ENCODE assay signal across 8 cellular contexts in genomic region chr1:75615664-75616435, GRCh38. TPM values are rescaled to one million over a fixed set of nuclear protein-coding genes. Genes with fewer than 3 reads are reported as not detected.
A peak's percentile ranks its signal among the peaks of the same experiment; 100 is the strongest.
DNase-seq lines count a peak whose midpoint lies in the region; ATAC-seq and TF ChIP-seq lines count a peak whose summit lies in the region.

No MANE protein-coding gene starts in this region.

- TF ChIP-seq CTCF in A673 (conservative IDR thresholded peaks at IDR 0.05; ENCODE audit: low read depth, low read length) = no peak
- no peak for TF ChIP-seq CTCF in KMS-11 (conservative IDR thresholded peaks at IDR 0.05; ENCODE audit: low read depth, low read length)
- no peak for TF ChIP-seq CTCF in foreskin fibroblast (IDR thresholded peaks at IDR 0.05; ENCODE audit: low read depth, low read length)
- no peak for TF ChIP-seq CTCF in neural progenitor cell (IDR thresholded peaks at IDR 0.05)

- H2AFZ ChIP-seq in KMS-11 (ENCODE audit: low read depth) = peak overlapping the region; percentile 76
- peak overlapping the region; percentile 83 for H2AFZ ChIP-seq in neural progenitor cell (replicated peaks)

- peaks cover 18% of the 10 kb centered on the region for H3F3A ChIP-seq in neural progenitor cell (ENCODE audit: low read depth)

- CTCF ChIA-PET in A673 (lab: Charles Lee) = no interaction called here

- POLR2A ChIA-PET in A673 (lab: Charles Lee; ENCODE audit: low non-redundant PET) = interaction anchor here (0.6 to 0.7 kb wide), 2 partner anchors 77 to 1546 kb away, joined by 4 to 14 read pairs; no protein-coding TSS in a partner anchor

- no peak overlapping the region for H3K27ac Mint-ChIP-seq in activated T-helper 1 cell treated with anti-CD3 and anti-CD28 coated beads, Interleukin-12 subunit alpha, Interleukin-12 subunit beta, Interleukin-2, Interleukin-4 antibody, amounts not matched to agents 30 ng/mL and 10 ng/mL and 1 ng/mL, durations not matched to agents 14 hours and 24 hours and 36 hours
- H3K27ac Mint-ChIP-seq in neural progenitor cell = no peak overlapping the region

- H3K36me3 ChIP-seq in A673 (ENCODE audit: insufficient read depth, low read length, poor library complexity, severe bottlenecking) (no peaks in the 10 kb centered on the region), KMS-11 (ENCODE audit: insufficient read depth) (no peaks in the 10 kb centered on the region), neural progenitor cell (no peaks in the 10 kb centered on the region)

- H3K27ac ChIP-seq in A673 (ENCODE audit: low read depth, low read length, poor library complexity, severe bottlenecking) (no peak overlapping the region), KMS-11 (no peak overlapping the region), neural progenitor cell (no peak overlapping the region)

- no peaks in the 10 kb centered on the region for H3K79me2 ChIP-seq in KMS-11 (ENCODE audit: insufficient read depth, low read depth)
- no peaks in the 10 kb centered on the region for H3K79me2 ChIP-seq in neural progenitor cell (ENCODE audit: low read depth)

- H3K4me1 ChIP-seq in A673 (ENCODE audit: insufficient read depth, low read length, poor library complexity, severe bottlenecking) (no peaks in the 10 kb centered on the region), KMS-11 (ENCODE audit: low read depth, poor library complexity, severe bottlenecking) (peaks cover 5% of the 10 kb centered on the region), neural progenitor cell (peaks cover 10% of the 10 kb centered on the region)

- H3K9ac ChIP-seq in KMS-11 = no peak overlapping the region
- H3K9ac ChIP-seq in neural progenitor cell = no peak overlapping the region

- DNase-seq in A673 (ENCODE audit: low spot score) = peak; percentile 56
- no peak for DNase-seq in activated T-helper 1 cell treated with anti-CD3 and anti-CD28 coated beads, Interleukin-12 subunit alpha, Interleukin-12 subunit beta, Interleukin-2, Interleukin-4 antibody, amounts not matched to agents 30 ng/mL and 10 ng/mL and 1 ng/mL, durations not matched to agents 14 hours and 24 hours and 36 hours (ENCODE audit: low spot score)
- peak; percentile 18 to 69 for DNase-seq in foreskin fibroblast
- peak; percentile 89 for DNase-seq in neural progenitor cell (ENCODE audit: low spot score)
- no peak for DNase-seq in inferior parietal cortex (ENCODE audit: extremely low spot score)

- H4K20me1 ChIP-seq in KMS-11 (ENCODE audit: insufficient read depth) (no peaks in the 10 kb centered on the region), neural progenitor cell (ENCODE audit: low read depth) (peaks cover 57% of the 10 kb centered on the region)

- peaks cover 42% of the 10 kb centered on the region for H3K27me3 ChIP-seq in A673 (replicated peaks; ENCODE audit: insufficient read depth, low read depth, low read length, poor library complexity)
- no peaks in the 10 kb centered on the region for H3K27me3 ChIP-seq in KMS-11 (ENCODE audit: insufficient read depth, low read depth)
- peaks cover 53% of the 10 kb centered on the region for H3K27me3 ChIP-seq in neural progenitor cell

- H3K4me3 Mint-ChIP-seq in activated T-helper 1 cell treated with anti-CD3 and anti-CD28 coated beads, Interleukin-12 subunit alpha, Interleukin-12 subunit beta, Interleukin-2, Interleukin-4 antibody, amounts not matched to agents 30 ng/mL and 10 ng/mL and 1 ng/mL, durations not matched to agents 14 hours and 24 hours and 36 hours = peak overlapping the region; percentile 41
- H3K4me3 Mint-ChIP-seq in neural progenitor cell = peak overlapping the region; percentile 88

- no TSS peak for BruUV-seq in A673 (replicated peaks; lab: Mats Ljungman, UMichigan)

- peak overlapping the region; percentile 54; the same call in 1 of the 2 replicates for H3K4me2 ChIP-seq in KMS-11
- H3K4me2 ChIP-seq in neural progenitor cell = peak overlapping the region; percentile 96

- peaks cover 8% of the 10 kb centered on the region for H3K4me1 Mint-ChIP-seq in activated T-helper 1 cell treated with anti-CD3 and anti-CD28 coated beads, Interleukin-12 subunit alpha, Interleukin-12 subunit beta, Interleukin-2, Interleukin-4 antibody, amounts not matched to agents 30 ng/mL and 10 ng/mL and 1 ng/mL, durations not matched to agents 14 hours and 24 hours and 36 hours (ENCODE audit: low read depth)
- H3K4me1 Mint-ChIP-seq in neural progenitor cell = peaks cover 28% of the 10 kb centered on the region

- H3K4me3 ChIP-seq in A673 (ENCODE audit: low read depth, low read length, poor library complexity, severe bottlenecking) (peak overlapping the region; percentile 61), KMS-11 (IDR thresholded peaks at IDR 0.05; ENCODE audit: insufficient read depth, low read depth, low read length) (peak overlapping the region; percentile 33), foreskin fibroblast (ENCODE audit: low read depth in 1 of 2, low read length in 2 of 2) (peak overlapping the region; percentile 24 to 59), neural progenitor cell (peak overlapping the region; percentile 73)

- no peaks in the 10 kb centered on the region for H3K9me3 Mint-ChIP-seq in activated T-helper 1 cell treated with anti-CD3 and anti-CD28 coated beads, Interleukin-12 subunit alpha, Interleukin-12 subunit beta, Interleukin-2, Interleukin-4 antibody, amounts not matched to agents 30 ng/mL and 10 ng/mL and 1 ng/mL, durations not matched to agents 14 hours and 24 hours and 36 hours
- peaks cover 2% of the 10 kb centered on the region for H3K9me3 Mint-ChIP-seq in neural progenitor cell

- intact Hi-C loops in A673 (cut with micrococcal nuclease; ENCODE audit: unreplicated experiment) = no loop called here
- intact Hi-C loops in activated T-helper 1 cell treated with anti-CD3 and anti-CD28 coated beads, Interleukin-12 subunit alpha, Interleukin-12 subunit beta, Interleukin-2, Interleukin-4 antibody, amounts not matched to agents 30 ng/mL and 10 ng/mL and 1 ng/mL, durations not matched to agents 14 hours and 24 hours and 36 hours (cut with micrococcal nuclease) = loop anchor here (10.0 kb wide), 1 partner anchor 481 kb away; the partner anchor contains the start of gene LHX8

- H3K9me3 ChIP-seq in A673 (ENCODE audit: low read depth, low read length, poor library complexity, severe bottlenecking) (no peaks in the 10 kb centered on the region), neural progenitor cell (ENCODE audit: low read depth) (no peaks in the 10 kb centered on the region)

- H3K27me3 Mint-ChIP-seq in activated T-helper 1 cell treated with anti-CD3 and anti-CD28 coated beads, Interleukin-12 subunit alpha, Interleukin-12 subunit beta, Interleukin-2, Interleukin-4 antibody, amounts not matched to agents 30 ng/mL and 10 ng/mL and 1 ng/mL, durations not matched to agents 14 hours and 24 hours and 36 hours (ENCODE audit: insufficient read depth) = peaks cover 56% of the 10 kb centered on the region
- peaks cover 10% of the 10 kb centered on the region for H3K27me3 Mint-ChIP-seq in neural progenitor cell (ENCODE audit: insufficient read depth, low read depth)

- H3K36me3 Mint-ChIP-seq in activated T-helper 1 cell treated with anti-CD3 and anti-CD28 coated beads, Interleukin-12 subunit alpha, Interleukin-12 subunit beta, Interleukin-2, Interleukin-4 antibody, amounts not matched to agents 30 ng/mL and 10 ng/mL and 1 ng/mL, durations not matched to agents 14 hours and 24 hours and 36 hours (ENCODE audit: low read depth) = peaks cover 2% of the 10 kb centered on the region
- no peaks in the 10 kb centered on the region for H3K36me3 Mint-ChIP-seq in neural progenitor cell

- ATAC-seq in GM18498 (IDR thresholded peaks at IDR 0.05; ENCODE audit: unreplicated experiment) (peak; percentile 65), HG02970 (IDR thresholded peaks at IDR 0.05; ENCODE audit: low FRiP score, unreplicated experiment) (no peak)

RNA-seq across cellular contexts. Expression of gene SLC44A5, which starts 4.9 kb away (rescaled TPM):
- total RNA-seq in A673 (2021) (0.80 and 1.2 TPM in 2 replicates), neural progenitor cell (ENCODE audit: low replicate concordance) (13.5 and 25.3 TPM in 2 replicates)
- total RNA-seq in activated T-helper 1 cell treated with anti-CD3 and anti-CD28 coated beads, Interleukin-12 subunit alpha, Interleukin-12 subunit beta, Interleukin-2, Interleukin-4 antibody, amounts not matched to agents 30 ng/mL and 10 ng/mL and 1 ng/mL, durations not matched to agents 14 hours and 24 hours and 36 hours = not detected in 2 replicates

Comparison
In these comparisons a context has a peak if more than half of its experiments do, and no peak if none do; other contexts are left out.
1. DNase-seq: peak in A673 (single experiment), foreskin fibroblast (2 of 2) and neural progenitor cell (single experiment); none in activated T-helper 1 cell treated with anti-CD3 and anti-CD28 coated beads, Interleukin-12 subunit alpha, Interleukin-12 subunit beta, Interleukin-2, Interleukin-4 antibody, amounts not matched to agents 30 ng/mL and 10 ng/mL and 1 ng/mL, durations not matched to agents 14 hours and 24 hours and 36 hours (single experiment) and inferior parietal cortex (single experiment).
2. Peak in every context shown above with its lines, with median percentiles within 50 percentile points of each other: H3K4me3 ChIP-seq.